16 cellular contexts compared by ENCODE assay signal in genomic region chr1:88612299-88612698, GRCh38.
DNase-seq lines count a peak whose midpoint lies in the region; ATAC-seq and TF ChIP-seq lines count a peak whose summit lies in the region.
"Had no signal": no experiment of that assay in that cellular context is flagged by ENCODE, and none has a peak within 500 bp of the region (broad histone marks: within the 10 kb centered on the region; RNA-seq: fewer than 3 reads in every experiment).

No MANE protein-coding gene starts in this region.

- H3K79me1 ChIP-seq in IMR-90 (ENCODE audit: low read depth in 1 of 2, low read length in 2 of 2): no peaks in the 10 kb centered on the region

- no peaks in the 10 kb centered on the region for H3K79me2 ChIP-seq in Karpas-422 (ENCODE audit: low read length)

- intact Hi-C loops in IMR-90 (cut with micrococcal nuclease): no loop called here
- intact Hi-C loops in mucosa of descending colon (cut with DNase I, micrococcal nuclease): no loop called here

- no peak overlapping the region for H4K8ac ChIP-seq in IMR-90 (ENCODE audit: low read depth in 2 of 2, low read length in 2 of 2)

- H2AK9ac ChIP-seq in IMR-90 (replicated peaks; ENCODE audit: low read depth, low read length, poor library complexity): no peak overlapping the region

- no peak overlapping the region for H2BK5ac ChIP-seq in IMR-90 (ENCODE audit: low read depth, low read length, poor library complexity, severe bottlenecking)

- dilution Hi-C loops in IMR-90 (cut with HindIII; ENCODE audit: low sequenced_read_pairs, unreplicated experiment): no loop called here

- no peak overlapping the region for H2AK5ac ChIP-seq in IMR-90 (ENCODE audit: low read depth, low read length)

- no TSS peak for BruUV-seq in IMR-90 (replicated peaks; lab: Mats Ljungman, UMichigan)

- TF ChIP-seq POLR2A in IMR-90 (IDR thresholded peaks at IDR 0.05; ENCODE audit: low read depth, low read length): no peak

- H3K4me1 ChIP-seq in IMR-90 (ENCODE audit: control insufficient read depth, insufficient read depth, low read length): no peaks in the 10 kb centered on the region
- H3K4me1 ChIP-seq in RWPE2 (ENCODE audit: insufficient read depth, poor library complexity, severe bottlenecking): peaks cover 12% of the 10 kb centered on the region
- H3K4me1 ChIP-seq in mucosa of descending colon (ENCODE audit: low read depth): peaks cover 15% of the 10 kb centered on the region
- peaks cover 4% of the 10 kb centered on the region for H3K4me1 ChIP-seq in Karpas-422 (ENCODE audit: low read length)
- H3K4me1 ChIP-seq: BE2C had no signal

- POLR2A ChIA-PET in IMR-90 (lab: Charles Lee; ENCODE audit: unreplicated experiment): no interaction called here

- H2BK120ac ChIP-seq in IMR-90 (ENCODE audit: low read depth, low read length): no peak overlapping the region

- H3K4me2 ChIP-seq in IMR-90 (ENCODE audit: low read depth, low read length) (no peak overlapping the region), Karpas-422 (ENCODE audit: low read depth, low read length, poor library complexity, severe bottlenecking) (no peak overlapping the region)

- in situ Hi-C loops in IMR-90 (cut with MboI; ENCODE audit: low sequenced_read_pairs): no loop called here

- H2BK20ac ChIP-seq in IMR-90 (ENCODE audit: low read depth, low read length): no peak overlapping the region

- H3K27ac ChIP-seq in IMR-90 (ENCODE audit: insufficient read depth, low read length): no peak overlapping the region
- peak overlapping the region; percentile 28 for H3K27ac ChIP-seq in RWPE2 (ENCODE audit: poor library complexity, severe bottlenecking)
- no peak overlapping the region for H3K27ac ChIP-seq in Karpas-422 (ENCODE audit: low read length)
- H3K27ac ChIP-seq: SK-N-MC had no signal

- no peak overlapping the region for H3K4ac ChIP-seq in IMR-90 (ENCODE audit: low read depth, low read length)

- TF ChIP-seq CTCF in IMR-90 (conservative IDR thresholded peaks at IDR 0.05; ENCODE audit: low read depth, low read length) (no peak), RWPE2 (IDR thresholded peaks at IDR 0.05; ENCODE audit: poor library complexity, severe bottlenecking) (no peak), mucosa of descending colon (IDR thresholded peaks at IDR 0.05) (no peak)

- H3K36me3 ChIP-seq in IMR-90 (ENCODE audit: control insufficient read depth, insufficient read depth, low read length) (no peaks in the 10 kb centered on the region), RWPE2 (ENCODE audit: low read depth) (no peaks in the 10 kb centered on the region), mucosa of descending colon (ENCODE audit: low read depth) (no peaks in the 10 kb centered on the region), Karpas-422 (ENCODE audit: insufficient read depth, low read length) (no peaks in the 10 kb centered on the region)
- H3K36me3 ChIP-seq: BE2C had no signal

- no peak overlapping the region for H2BK15ac ChIP-seq in IMR-90 (ENCODE audit: low read depth, low read length)

- CTCF ChIA-PET in IMR-90 (lab: Yijun Ruan, JAX): no interaction called here

- H3K4me3 ChIP-seq in IMR-90 (ENCODE audit: insufficient read depth, low read depth, low read length): no peak overlapping the region
- no peak overlapping the region for H3K4me3 ChIP-seq in RWPE2 (ENCODE audit: severe bottlenecking)
- no peak overlapping the region for H3K4me3 ChIP-seq in mucosa of descending colon
- H3K4me3 ChIP-seq in Karpas-422 (ENCODE audit: low read length): no peak overlapping the region
- H3K4me3 ChIP-seq: SK-N-MC had no signal

- no CpG with 5 or more reads among the region's 2 CpGs for WGBS in IMR-90 (ENCODE audit: extremely low coverage in 2 of 2, insufficient read length in 1 of 2), 2 experiments

- no peak overlapping the region for H3K14ac ChIP-seq in IMR-90 (replicated peaks; ENCODE audit: low read depth, low read length)

- H3K23ac ChIP-seq in IMR-90 (ENCODE audit: low read depth, low read length): no peak overlapping the region

- no peak for TF ChIP-seq RAD21 in IMR-90 (IDR thresholded peaks at IDR 0.05; ENCODE audit: low read length)

- DNase-seq in IMR-90: no peak
- DNase-seq in RWPE2 (ENCODE audit: low spot score): no peak
- DNase-seq in mucosa of descending colon: peak in 1 of 3 donors; percentile 28
- no peak for DNase-seq in NOMO-1 treated with dmso at 0.1 percent for 144 hours (lab: John Stamatoyannopoulos, UW; ENCODE audit: unreplicated experiment)
- DNase-seq in SIG-M5 (lab: John Stamatoyannopoulos, UW): no peak
- DNase-seq in Karpas-422: no peak
- DNase-seq in NCI-H2171 treated with DMSO at 0.1 percent for 48 hours (lab: John Stamatoyannopoulos, UW): no peak
- DNase-seq: BE2C; CD4-positive, alpha-beta memory T cell; EL; H7; NCI-H1436 treated with DMSO at 0.1 percent for 48 hours; NCI-H2107; NCI-H446; T-cell had no signal

- H3K27me3 ChIP-seq in IMR-90 (ENCODE audit: control insufficient read depth, insufficient read depth, low read length) (no peaks in the 10 kb centered on the region), RWPE2 (ENCODE audit: insufficient read depth, poor library complexity, severe bottlenecking) (no peaks in the 10 kb centered on the region), Karpas-422 (ENCODE audit: low read length) (peaks cover 3% of the 10 kb centered on the region; the same call in 1 of the 2 replicates)
- H3K27me3 ChIP-seq: BE2C had no signal

- no peak overlapping the region for H3K18ac ChIP-seq in IMR-90 (ENCODE audit: low read depth, low read length)

- H3K9me1 ChIP-seq in IMR-90 (ENCODE audit: insufficient read depth, low read length): no peaks in the 10 kb centered on the region

- no peaks in the 10 kb centered on the region; the same call in 1 of the 2 replicates for H3K9me2 ChIP-seq in Karpas-422 (replicated peaks; ENCODE audit: insufficient read depth, low read length)

- H3K9me3 ChIP-seq in IMR-90 (ENCODE audit: control insufficient read depth, insufficient read depth, low read length) (no peaks in the 10 kb centered on the region), RWPE2 (ENCODE audit: severe bottlenecking) (peaks cover 4% of the 10 kb centered on the region), mucosa of descending colon (no peaks in the 10 kb centered on the region), Karpas-422 (ENCODE audit: low read length) (no peaks in the 10 kb centered on the region; the same call in 1 of the 2 replicates)
- H3K9me3 ChIP-seq: BE2C had no signal

- H2AFZ ChIP-seq in IMR-90 (replicated peaks; ENCODE audit: low read length, poor library complexity) (peak overlapping the region; percentile 19), Karpas-422 (ENCODE audit: low read length) (no peak overlapping the region)

- no peak overlapping the region for H3K56ac ChIP-seq in IMR-90 (ENCODE audit: extremely low read depth, insufficient read depth, low read length)

- H4K20me1 ChIP-seq in IMR-90 (ENCODE audit: insufficient read depth, low read length) (no peaks in the 10 kb centered on the region), Karpas-422 (ENCODE audit: insufficient read depth, low read depth, low read length) (no peaks in the 10 kb centered on the region)

- H4K5ac ChIP-seq in IMR-90 (ENCODE audit: low read depth, low read length): no peak overlapping the region

- no peak overlapping the region for H3K9ac ChIP-seq in IMR-90 (ENCODE audit: low read depth, low read length)
- H3K9ac ChIP-seq in Karpas-422 (ENCODE audit: low read length): no peak overlapping the region

- no peak for ATAC-seq in IMR-90 (ENCODE audit: low read depth)
- no peak for ATAC-seq in RWPE2 (ENCODE audit: low read depth)
- peak; percentile 66 for ATAC-seq in mucosa of descending colon
- ATAC-seq: T-cell had no signal

- H4K91ac ChIP-seq in IMR-90 (ENCODE audit: insufficient read depth, low read depth, low read length): no peak overlapping the region

TF ChIP-seq in IMR-90, 13 proteins besides CTCF, POLR2A, EP300 and RAD21:
- no peak for TF ChIP-seq RCOR1 (IDR thresholded peaks at IDR 0.05; ENCODE audit: insufficient replicate concordance, low read length)
- no peak for TF ChIP-seq MAZ (IDR thresholded peaks at IDR 0.05; ENCODE audit: borderline replicate concordance, low read depth, low read length)
- no peak for TF ChIP-seq MXI1 (IDR thresholded peaks at IDR 0.05; ENCODE audit: borderline replicate concordance, low read depth, low read length)
- TF ChIP-seq CEBPB (IDR thresholded peaks at IDR 0.05; ENCODE audit: low read depth, low read length): no peak
- no peak for TF ChIP-seq BHLHE40 (IDR thresholded peaks at IDR 0.05; ENCODE audit: low read depth, low read length)
- no peak for TF ChIP-seq SMC3 (IDR thresholded peaks at IDR 0.05; ENCODE audit: low read depth, low read length)
- TF ChIP-seq RFX5 (IDR thresholded peaks at IDR 0.05; ENCODE audit: low read depth, low read length): no peak
- no peak for TF ChIP-seq ELK1 (IDR thresholded peaks at IDR 0.05; ENCODE audit: borderline replicate concordance, low read depth, low read length)
